Comparison of ENCODE assay signal across 1 cellular context in the genomic region with DNA sequence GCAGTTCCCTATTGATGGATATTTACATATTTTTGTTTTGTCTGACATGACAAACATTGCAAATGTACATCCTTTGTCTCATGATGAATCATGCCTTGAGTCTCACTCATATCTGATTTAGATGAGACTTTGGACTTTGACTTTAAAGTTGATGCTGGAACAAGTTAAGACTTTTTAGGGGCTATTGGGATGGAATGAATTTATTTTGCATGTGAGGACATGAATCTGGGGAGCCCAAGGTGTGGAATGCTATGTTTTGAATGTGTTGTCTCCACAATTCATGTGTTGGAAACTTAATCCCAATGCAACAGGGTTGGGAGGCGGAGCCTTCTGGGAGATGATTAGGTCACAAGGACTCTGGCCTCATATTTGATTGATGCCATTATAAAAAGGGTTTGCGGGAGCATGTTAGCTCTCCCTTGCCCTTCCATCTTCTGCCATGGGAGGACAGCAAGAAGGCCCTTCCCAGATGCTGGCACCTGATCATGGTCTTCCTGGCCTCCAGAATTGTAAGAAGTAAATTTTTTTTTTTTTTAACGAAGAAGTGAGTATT.
TF ChIP-seq lines count a peak whose summit lies in the region.

No MANE protein-coding gene starts in this region.

TF ChIP-seq in HepG2, 621 proteins besides CTCF, POLR2A, EP300 and RAD21:
- 0 out of 2 replicates have a peak, but pooled peaks have one; percentile 22 for TF ChIP-seq GATAD2A (CRISPR knock-in tag; IDR thresholded peaks at IDR 0.05)
- TF ChIP-seq, protein P1, sequence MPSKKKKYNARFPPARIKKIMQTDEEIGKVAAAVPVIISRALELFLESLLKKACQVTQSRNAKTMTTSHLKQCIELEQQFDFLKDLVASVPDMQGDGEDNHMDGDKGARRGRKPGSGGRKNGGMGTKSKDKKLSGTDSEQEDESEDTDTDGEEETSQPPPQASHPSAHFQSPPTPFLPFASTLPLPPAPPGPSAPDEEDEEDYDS (CRISPR knock-in tag; IDR thresholded peaks at IDR 0.05), result no peak
- no peak for TF ChIP-seq ZFY (CRISPR knock-in tag; IDR thresholded peaks at IDR 0.05)
- TF ChIP-seq, protein P2, sequence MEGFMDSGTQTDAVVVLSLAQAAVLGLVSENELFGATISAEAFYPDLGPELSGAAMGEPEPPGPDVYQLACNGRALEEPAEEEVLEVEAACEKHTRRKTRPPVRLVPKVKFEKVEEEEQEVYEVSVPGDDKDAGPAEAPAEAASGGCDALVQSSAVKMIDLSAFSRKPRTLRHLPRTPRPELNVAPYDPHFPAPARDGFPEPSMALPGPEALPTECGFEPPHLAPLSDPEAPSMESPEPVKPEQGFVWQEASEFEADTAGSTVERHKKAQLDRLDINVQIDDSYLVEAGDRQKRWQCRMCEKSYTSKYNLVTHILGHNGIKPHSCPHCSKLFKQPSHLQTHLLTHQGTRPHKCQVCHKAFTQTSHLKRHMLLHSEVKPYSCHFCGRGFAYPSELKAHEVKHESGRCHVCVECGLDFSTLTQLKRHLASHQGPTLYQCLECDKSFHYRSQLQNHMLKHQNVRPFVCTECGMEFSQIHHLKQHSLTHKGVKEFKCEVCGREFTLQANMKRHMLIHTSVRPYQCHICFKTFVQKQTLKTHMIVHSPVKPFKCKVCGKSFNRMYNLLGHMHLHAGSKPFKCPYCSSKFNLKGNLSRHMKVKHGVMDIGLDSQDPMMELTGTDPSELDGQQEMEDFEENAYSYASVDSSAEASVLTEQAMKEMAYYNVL (CRISPR knock-in tag; IDR thresholded peaks at IDR 0.05; ENCODE audit: borderline replicate concordance), result no peak
- TF ChIP-seq, protein P3, sequence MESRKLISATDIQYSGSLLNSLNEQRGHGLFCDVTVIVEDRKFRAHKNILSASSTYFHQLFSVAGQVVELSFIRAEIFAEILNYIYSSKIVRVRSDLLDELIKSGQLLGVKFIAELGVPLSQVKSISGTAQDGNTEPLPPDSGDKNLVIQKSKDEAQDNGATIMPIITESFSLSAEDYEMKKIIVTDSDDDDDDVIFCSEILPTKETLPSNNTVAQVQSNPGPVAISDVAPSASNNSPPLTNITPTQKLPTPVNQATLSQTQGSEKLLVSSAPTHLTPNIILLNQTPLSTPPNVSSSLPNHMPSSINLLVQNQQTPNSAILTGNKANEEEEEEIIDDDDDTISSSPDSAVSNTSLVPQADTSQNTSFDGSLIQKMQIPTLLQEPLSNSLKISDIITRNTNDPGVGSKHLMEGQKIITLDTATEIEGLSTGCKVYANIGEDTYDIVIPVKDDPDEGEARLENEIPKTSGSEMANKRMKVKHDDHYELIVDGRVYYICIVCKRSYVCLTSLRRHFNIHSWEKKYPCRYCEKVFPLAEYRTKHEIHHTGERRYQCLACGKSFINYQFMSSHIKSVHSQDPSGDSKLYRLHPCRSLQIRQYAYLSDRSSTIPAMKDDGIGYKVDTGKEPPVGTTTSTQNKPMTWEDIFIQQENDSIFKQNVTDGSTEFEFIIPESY (CRISPR knock-in tag; IDR thresholded peaks at IDR 0.05), result no peak
- TF ChIP-seq KAT8 (CRISPR knock-in tag; IDR thresholded peaks at IDR 0.05), result no peak
- no peak for TF ChIP-seq SOX6 (IDR thresholded peaks at IDR 0.05)
- peak; percentile 26; the same call in 1 of the 2 replicates for TF ChIP-seq SOX6 (CRISPR knock-in tag; IDR thresholded peaks at IDR 0.05)
- no peak for TF ChIP-seq ZNF747 (CRISPR knock-in tag; IDR thresholded peaks at IDR 0.05; ENCODE audit: borderline replicate concordance)
- no peak for TF ChIP-seq NPAS2 (CRISPR knock-in tag; IDR thresholded peaks at IDR 0.05; ENCODE audit: borderline replicate concordance)
- no peak for TF ChIP-seq MAF1 (CRISPR knock-in tag; IDR thresholded peaks at IDR 0.05; ENCODE audit: borderline replicate concordance)
- TF ChIP-seq, protein P4, sequence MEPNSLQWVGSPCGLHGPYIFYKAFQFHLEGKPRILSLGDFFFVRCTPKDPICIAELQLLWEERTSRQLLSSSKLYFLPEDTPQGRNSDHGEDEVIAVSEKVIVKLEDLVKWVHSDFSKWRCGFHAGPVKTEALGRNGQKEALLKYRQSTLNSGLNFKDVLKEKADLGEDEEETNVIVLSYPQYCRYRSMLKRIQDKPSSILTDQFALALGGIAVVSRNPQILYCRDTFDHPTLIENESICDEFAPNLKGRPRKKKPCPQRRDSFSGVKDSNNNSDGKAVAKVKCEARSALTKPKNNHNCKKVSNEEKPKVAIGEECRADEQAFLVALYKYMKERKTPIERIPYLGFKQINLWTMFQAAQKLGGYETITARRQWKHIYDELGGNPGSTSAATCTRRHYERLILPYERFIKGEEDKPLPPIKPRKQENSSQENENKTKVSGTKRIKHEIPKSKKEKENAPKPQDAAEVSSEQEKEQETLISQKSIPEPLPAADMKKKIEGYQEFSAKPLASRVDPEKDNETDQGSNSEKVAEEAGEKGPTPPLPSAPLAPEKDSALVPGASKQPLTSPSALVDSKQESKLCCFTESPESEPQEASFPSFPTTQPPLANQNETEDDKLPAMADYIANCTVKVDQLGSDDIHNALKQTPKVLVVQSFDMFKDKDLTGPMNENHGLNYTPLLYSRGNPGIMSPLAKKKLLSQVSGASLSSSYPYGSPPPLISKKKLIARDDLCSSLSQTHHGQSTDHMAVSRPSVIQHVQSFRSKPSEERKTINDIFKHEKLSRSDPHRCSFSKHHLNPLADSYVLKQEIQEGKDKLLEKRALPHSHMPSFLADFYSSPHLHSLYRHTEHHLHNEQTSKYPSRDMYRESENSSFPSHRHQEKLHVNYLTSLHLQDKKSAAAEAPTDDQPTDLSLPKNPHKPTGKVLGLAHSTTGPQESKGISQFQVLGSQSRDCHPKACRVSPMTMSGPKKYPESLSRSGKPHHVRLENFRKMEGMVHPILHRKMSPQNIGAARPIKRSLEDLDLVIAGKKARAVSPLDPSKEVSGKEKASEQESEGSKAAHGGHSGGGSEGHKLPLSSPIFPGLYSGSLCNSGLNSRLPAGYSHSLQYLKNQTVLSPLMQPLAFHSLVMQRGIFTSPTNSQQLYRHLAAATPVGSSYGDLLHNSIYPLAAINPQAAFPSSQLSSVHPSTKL (CRISPR knock-in tag; IDR thresholded peaks at IDR 0.05), result 0 out of 2 replicates have a peak, but pooled peaks have one; percentile 16
- TF ChIP-seq, protein P5, sequence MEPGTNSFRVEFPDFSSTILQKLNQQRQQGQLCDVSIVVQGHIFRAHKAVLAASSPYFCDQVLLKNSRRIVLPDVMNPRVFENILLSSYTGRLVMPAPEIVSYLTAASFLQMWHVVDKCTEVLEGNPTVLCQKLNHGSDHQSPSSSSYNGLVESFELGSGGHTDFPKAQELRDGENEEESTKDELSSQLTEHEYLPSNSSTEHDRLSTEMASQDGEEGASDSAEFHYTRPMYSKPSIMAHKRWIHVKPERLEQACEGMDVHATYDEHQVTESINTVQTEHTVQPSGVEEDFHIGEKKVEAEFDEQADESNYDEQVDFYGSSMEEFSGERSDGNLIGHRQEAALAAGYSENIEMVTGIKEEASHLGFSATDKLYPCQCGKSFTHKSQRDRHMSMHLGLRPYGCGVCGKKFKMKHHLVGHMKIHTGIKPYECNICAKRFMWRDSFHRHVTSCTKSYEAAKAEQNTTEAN (CRISPR knock-in tag; conservative IDR thresholded peaks at IDR 0.05), result no peak
- TF ChIP-seq, protein P6, sequence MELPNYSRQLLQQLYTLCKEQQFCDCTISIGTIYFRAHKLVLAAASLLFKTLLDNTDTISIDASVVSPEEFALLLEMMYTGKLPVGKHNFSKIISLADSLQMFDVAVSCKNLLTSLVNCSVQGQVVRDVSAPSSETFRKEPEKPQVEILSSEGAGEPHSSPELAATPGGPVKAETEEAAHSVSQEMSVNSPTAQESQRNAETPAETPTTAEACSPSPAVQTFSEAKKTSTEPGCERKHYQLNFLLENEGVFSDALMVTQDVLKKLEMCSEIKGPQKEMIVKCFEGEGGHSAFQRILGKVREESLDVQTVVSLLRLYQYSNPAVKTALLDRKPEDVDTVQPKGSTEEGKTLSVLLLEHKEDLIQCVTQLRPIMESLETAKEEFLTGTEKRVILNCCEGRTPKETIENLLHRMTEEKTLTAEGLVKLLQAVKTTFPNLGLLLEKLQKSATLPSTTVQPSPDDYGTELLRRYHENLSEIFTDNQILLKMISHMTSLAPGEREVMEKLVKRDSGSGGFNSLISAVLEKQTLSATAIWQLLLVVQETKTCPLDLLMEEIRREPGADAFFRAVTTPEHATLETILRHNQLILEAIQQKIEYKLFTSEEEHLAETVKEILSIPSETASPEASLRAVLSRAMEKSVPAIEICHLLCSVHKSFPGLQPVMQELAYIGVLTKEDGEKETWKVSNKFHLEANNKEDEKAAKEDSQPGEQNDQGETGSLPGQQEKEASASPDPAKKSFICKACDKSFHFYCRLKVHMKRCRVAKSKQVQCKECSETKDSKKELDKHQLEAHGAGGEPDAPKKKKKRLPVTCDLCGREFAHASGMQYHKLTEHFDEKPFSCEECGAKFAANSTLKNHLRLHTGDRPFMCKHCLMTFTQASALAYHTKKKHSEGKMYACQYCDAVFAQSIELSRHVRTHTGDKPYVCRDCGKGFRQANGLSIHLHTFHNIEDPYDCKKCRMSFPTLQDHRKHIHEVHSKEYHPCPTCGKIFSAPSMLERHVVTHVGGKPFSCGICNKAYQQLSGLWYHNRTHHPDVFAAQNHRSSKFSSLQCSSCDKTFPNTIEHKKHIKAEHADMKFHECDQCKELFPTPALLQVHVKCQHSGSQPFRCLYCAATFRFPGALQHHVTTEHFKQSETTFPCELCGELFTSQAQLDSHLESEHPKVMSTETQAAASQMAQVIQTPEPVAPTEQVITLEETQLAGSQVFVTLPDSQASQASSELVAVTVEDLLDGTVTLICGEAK (IDR thresholded peaks at IDR 0.05), result no peak
- TF ChIP-seq, protein P6 (CRISPR knock-in tag; IDR thresholded peaks at IDR 0.05), result no peak
- TF ChIP-seq, protein P7, sequence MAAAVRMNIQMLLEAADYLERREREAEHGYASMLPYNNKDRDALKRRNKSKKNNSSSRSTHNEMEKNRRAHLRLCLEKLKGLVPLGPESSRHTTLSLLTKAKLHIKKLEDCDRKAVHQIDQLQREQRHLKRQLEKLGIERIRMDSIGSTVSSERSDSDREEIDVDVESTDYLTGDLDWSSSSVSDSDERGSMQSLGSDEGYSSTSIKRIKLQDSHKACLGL (CRISPR knock-in tag; IDR thresholded peaks at IDR 0.05), result no peak
- TF ChIP-seq, protein P8, sequence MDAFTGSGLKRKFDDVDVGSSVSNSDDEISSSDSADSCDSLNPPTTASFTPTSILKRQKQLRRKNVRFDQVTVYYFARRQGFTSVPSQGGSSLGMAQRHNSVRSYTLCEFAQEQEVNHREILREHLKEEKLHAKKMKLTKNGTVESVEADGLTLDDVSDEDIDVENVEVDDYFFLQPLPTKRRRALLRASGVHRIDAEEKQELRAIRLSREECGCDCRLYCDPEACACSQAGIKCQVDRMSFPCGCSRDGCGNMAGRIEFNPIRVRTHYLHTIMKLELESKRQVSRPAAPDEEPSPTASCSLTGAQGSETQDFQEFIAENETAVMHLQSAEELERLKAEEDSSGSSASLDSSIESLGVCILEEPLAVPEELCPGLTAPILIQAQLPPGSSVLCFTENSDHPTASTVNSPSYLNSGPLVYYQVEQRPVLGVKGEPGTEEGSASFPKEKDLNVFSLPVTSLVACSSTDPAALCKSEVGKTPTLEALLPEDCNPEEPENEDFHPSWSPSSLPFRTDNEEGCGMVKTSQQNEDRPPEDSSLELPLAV (CRISPR knock-in tag; conservative IDR thresholded peaks at IDR 0.05; ENCODE audit: low read depth), result no peak
- TF ChIP-seq ZNF431 (CRISPR knock-in tag; IDR thresholded peaks at IDR 0.05; ENCODE audit: borderline replicate concordance, low read depth), result no peak
- TF ChIP-seq PHF8 (CRISPR knock-in tag; IDR thresholded peaks at IDR 0.05), result no peak
- no peak for TF ChIP-seq SOX13 (IDR thresholded peaks at IDR 0.05)
- TF ChIP-seq SOX13 (CRISPR knock-in tag; conservative IDR thresholded peaks at IDR 0.05 in 1 of 2, IDR thresholded peaks at IDR 0.05 in 1 of 2), result peak in 1 of 2 experiments; percentile 42; a peak in 1 of 4 replicates
